8 cellular contexts compared by ENCODE assay signal in the genomic region with DNA sequence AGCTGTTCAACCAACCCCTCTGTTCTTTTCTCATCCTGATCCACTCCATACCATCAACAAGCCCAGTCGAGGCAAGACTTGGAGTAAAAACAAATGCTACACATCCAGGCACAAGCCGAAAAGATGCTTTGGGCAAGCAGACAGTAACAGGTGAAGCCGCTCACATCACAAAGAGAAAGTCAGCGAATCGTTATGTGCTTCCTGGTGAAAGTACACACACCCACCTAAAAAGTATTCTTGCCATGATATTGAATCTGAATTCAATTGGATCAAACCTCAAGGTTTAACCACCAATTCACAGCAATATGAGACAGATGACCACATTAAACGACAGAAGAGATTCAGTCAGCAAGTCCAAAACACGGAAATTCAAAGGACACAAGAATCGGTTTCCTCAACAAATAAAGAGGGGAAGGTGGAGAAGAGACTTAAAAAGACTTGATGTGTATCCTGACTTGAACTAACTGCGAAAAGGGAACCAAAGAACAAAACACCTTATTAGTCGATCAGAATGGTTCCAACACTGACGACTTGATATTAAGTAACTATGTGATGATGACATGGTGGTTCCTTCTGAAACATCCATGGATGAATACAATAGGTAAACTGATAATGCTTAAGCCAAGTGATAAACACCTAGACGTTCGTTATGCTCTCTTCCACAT. TPM values are rescaled to one million over a fixed set of nuclear protein-coding genes. Genes with fewer than 3 reads are reported as not detected.
DNase-seq lines count a peak whose midpoint lies in the region; ATAC-seq and TF ChIP-seq lines count a peak whose summit lies in the region.

No MANE protein-coding gene starts in this region.

- peak; percentile 40 for DNase-seq in NCI-H2196 (lab: John Stamatoyannopoulos, UW; ENCODE audit: unreplicated experiment)
- DNase-seq in NCI-H2196 treated with DMSO at 0.1 percent for 48 hours (lab: John Stamatoyannopoulos, UW; ENCODE audit: unreplicated experiment): no peak
- peak; percentile 12 for DNase-seq in glomerular visceral epithelial cell (ENCODE audit: extremely low spot score)
- DNase-seq in prostate gland (ENCODE audit: low spot score): no peak
- no peak for DNase-seq in DMS153 (lab: John Stamatoyannopoulos, UW)

- peak overlapping the region; percentile 77 for H2AFZ ChIP-seq in KMS-11 (ENCODE audit: low read depth)

- H3K4me2 ChIP-seq in KMS-11: peak overlapping the region; percentile 97

- 10% methylated on average over 13 of the region's 13 CpGs for WGBS in prostate gland

- peaks cover 55% of the 10 kb centered on the region for H3K36me3 Mint-ChIP-seq in activated T-helper 17 cell treated with anti-CD3 and anti-CD28 coated beads, Interleukin-2, amount 50 U/mL, for 72 hours (ENCODE audit: low read depth)

- no peaks in the 10 kb centered on the region for H3K27me3 Mint-ChIP-seq in activated T-helper 17 cell treated with anti-CD3 and anti-CD28 coated beads, Interleukin-2, amount 50 U/mL, for 72 hours

- peak overlapping the region; percentile 78 for H3K9ac ChIP-seq in KMS-11

- H3K4me3 Mint-ChIP-seq in activated T-helper 17 cell treated with anti-CD3 and anti-CD28 coated beads, Interleukin-2, amount 50 U/mL, for 72 hours: peak overlapping the region; percentile 93

- no peaks in the 10 kb centered on the region for H3K9me3 ChIP-seq in prostate gland

- H3K36me3 ChIP-seq in KMS-11 (ENCODE audit: insufficient read depth) (no peaks in the 10 kb centered on the region), prostate gland (no peaks in the 10 kb centered on the region)

- no peaks in the 10 kb centered on the region for H3K27me3 ChIP-seq in KMS-11 (ENCODE audit: insufficient read depth, low read depth)
- H3K27me3 ChIP-seq in prostate gland (replicated peaks; ENCODE audit: insufficient read depth): no peaks in the 10 kb centered on the region

- TF ChIP-seq POLR2A in prostate gland (IDR thresholded peaks at IDR 0.05): no peak

- H3K4me3 ChIP-seq in KMS-11 (IDR thresholded peaks at IDR 0.05; ENCODE audit: insufficient read depth, low read depth, low read length) (no peak overlapping the region), prostate gland (peak overlapping the region; percentile 81 to 96)

- H3K27ac ChIP-seq in KMS-11: peak overlapping the region; percentile 77
- H3K27ac ChIP-seq in prostate gland: peak overlapping the region; percentile 95 to 97

- peak; percentile 18 for ATAC-seq in activated T-helper 17 cell treated with anti-CD3 and anti-CD28 coated beads, Interleukin-2, amount 50 U/mL, for 72 hours (replicated peaks)
- no peak for ATAC-seq in GM18520 (IDR thresholded peaks at IDR 0.05; ENCODE audit: unreplicated experiment)

- H3K9me3 Mint-ChIP-seq in activated T-helper 17 cell treated with anti-CD3 and anti-CD28 coated beads, Interleukin-2, amount 50 U/mL, for 72 hours: no peaks in the 10 kb centered on the region

- peaks cover 31% of the 10 kb centered on the region for H3K4me1 Mint-ChIP-seq in activated T-helper 17 cell treated with anti-CD3 and anti-CD28 coated beads, Interleukin-2, amount 50 U/mL, for 72 hours

- H3K27ac Mint-ChIP-seq in activated T-helper 17 cell treated with anti-CD3 and anti-CD28 coated beads, Interleukin-2, amount 50 U/mL, for 72 hours: peak overlapping the region; percentile 95

- H3K79me2 ChIP-seq in KMS-11 (ENCODE audit: insufficient read depth, low read depth): peaks cover 17% of the 10 kb centered on the region; the same call in 1 of the 2 replicates

- no peaks in the 10 kb centered on the region; the same call in 1 of the 2 replicates for H4K20me1 ChIP-seq in KMS-11 (ENCODE audit: insufficient read depth)

- intact Hi-C loops in prostate gland (cut with DNase I): no loop called here

- H3K4me1 ChIP-seq in KMS-11 (ENCODE audit: low read depth, poor library complexity, severe bottlenecking) (peaks cover 26% of the 10 kb centered on the region), prostate gland (replicated peaks) (peaks cover 14% of the 10 kb centered on the region)

- TF ChIP-seq CTCF in KMS-11 (conservative IDR thresholded peaks at IDR 0.05; ENCODE audit: low read depth, low read length) (no peak), prostate gland (IDR thresholded peaks at IDR 0.05) (no peak)

RNA-seq across cellular contexts. Expression of gene TTC32, which starts 1.1 kb away (rescaled TPM):
- 10 to 100 TPM; 19.5 to 62.7 TPM for total RNA-seq in activated T-helper 17 cell treated with anti-CD3 and anti-CD28 coated beads, Interleukin-2, amount 50 U/mL, for 72 hours
- 10 to 100 TPM; 16.6 to 20.6 TPM for total RNA-seq in prostate gland

Comparison
In these comparisons a context has a peak if more than half of its experiments do, and no peak if none do; other contexts are left out.
1. DNase-seq: peak in NCI-H2196 (single experiment) and glomerular visceral epithelial cell (single experiment); none in NCI-H2196 treated with DMSO at 0.1 percent for 48 hours (single experiment), prostate gland (single experiment) and DMS153 (single experiment).